Comparison of ENCODE assay signal across 41 cellular contexts in the genomic region with DNA sequence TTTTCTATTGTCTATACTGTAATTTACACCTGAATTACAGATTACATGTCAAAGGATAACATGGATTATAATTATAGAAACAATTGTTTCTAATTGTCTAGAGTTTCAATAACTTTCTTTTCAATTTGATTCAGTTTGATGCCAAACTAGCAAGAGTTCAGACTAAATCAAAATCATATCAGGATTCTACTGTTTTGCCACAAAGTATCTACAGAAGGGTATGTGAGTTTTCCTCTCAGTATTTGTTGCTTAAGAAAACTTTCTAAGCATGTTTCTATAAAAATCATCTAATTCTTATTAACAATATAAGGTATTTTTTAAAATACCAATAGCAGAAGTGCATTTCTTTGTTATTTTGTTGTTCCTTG. TPM values are rescaled to one million over a fixed set of nuclear protein-coding genes. Genes with fewer than 3 reads are reported as not detected.
"Had no signal": no experiment of that assay in that cellular context is flagged by ENCODE, and none has a peak within 500 bp of the region (broad histone marks: within the 10 kb centered on the region; RNA-seq: fewer than 3 reads in every experiment).

No MANE protein-coding gene starts in this region.

- H3K27me3 Mint-ChIP-seq: activated naive CD4-positive, alpha-beta T cell treated with anti-CD3 and anti-CD28 coated beads, Interleukin-2, amount 10 ng/mL, durations not matched to agents 7 days and 5 days; activated naive CD4-positive, alpha-beta T cell treated with anti-CD3 and anti-CD28 coated beads, Interleukin-2, amount 50 U/mL, for 24 hours; activated naive CD8-positive, alpha-beta T cell; activated naive CD8-positive, alpha-beta T cell treated with anti-CD3 and anti-CD28 coated beads for 36 hours; activated naive CD8-positive, alpha-beta T cell treated with anti-CD3 and anti-CD28 coated beads, Interleukin-2, amount 10 ng/mL, durations not matched to agents 7 days and 5 days; activated naive CD8-positive, alpha-beta T cell treated with anti-CD3 and anti-CD28 coated beads, Interleukin-2, amount 50 U/mL, for 24 hours; activated T-cell treated with anti-CD3 and anti-CD28 coated beads, Interleukin-2, amount 50 U/mL, for 24 hours; activated T-helper 17 cell treated with anti-CD3 and anti-CD28 coated beads, Interleukin-2, amount 50 U/mL, for 72 hours; brain; central memory CD8-positive, alpha-beta T cell had no signal

- H3K4me3 Mint-ChIP-seq: activated naive CD4-positive, alpha-beta T cell treated with anti-CD3 and anti-CD28 coated beads for 36 hours; activated naive CD4-positive, alpha-beta T cell treated with anti-CD3 and anti-CD28 coated beads, Interleukin-2, amount 10 ng/mL, durations not matched to agents 7 days and 5 days; activated naive CD4-positive, alpha-beta T cell treated with anti-CD3 and anti-CD28 coated beads, Interleukin-2, amount 50 U/mL, for 24 hours; activated naive CD8-positive, alpha-beta T cell; activated naive CD8-positive, alpha-beta T cell treated with anti-CD3 and anti-CD28 coated beads for 36 hours; activated naive CD8-positive, alpha-beta T cell treated with anti-CD3 and anti-CD28 coated beads, Interleukin-2, amount 10 ng/mL, durations not matched to agents 7 days and 5 days; activated naive CD8-positive, alpha-beta T cell treated with anti-CD3 and anti-CD28 coated beads, Interleukin-2, amount 50 U/mL, for 24 hours; activated T-cell treated with anti-CD3 and anti-CD28 coated beads, Interleukin-2, amount 50 U/mL, for 24 hours; activated T-cell treated with anti-CD3 and anti-CD28 coated beads, Interleukin-2, amount 50 U/mL, for 4 hours; activated T-cell treated with anti-CD3 and anti-CD28 coated beads, Interleukin-2, amount 50 U/mL, for 72 hours; activated T-helper 1 cell treated with anti-CD3 and anti-CD28 coated beads, Interleukin-12 subunit alpha, Interleukin-12 subunit beta, Interleukin-2, Interleukin-4 antibody, amounts not matched to agents 30 ng/mL and 10 ng/mL and 1 ng/mL, durations not matched to agents 14 hours and 24 hours and 36 hours; activated T-helper 17 cell treated with anti-CD3 and anti-CD28 coated beads, Interleukin-2, amount 50 U/mL, for 72 hours; brain; central memory CD8-positive, alpha-beta T cell had no signal

- DNase-seq: activated effector memory CD4-positive, alpha-beta T cell treated with anti-CD3 and anti-CD28 coated beads, Interleukin-2, amount 50 U/mL, for 16 hours; activated effector memory CD4-positive, alpha-beta T cell treated with Interleukin-2 at 50 U/mL for 16 hours; activated gamma-delta T cell; activated gamma-delta T cell treated with Interleukin-2 at 50 U/mL for 16 hours; activated naive CD4-positive, alpha-beta T cell; activated naive CD4-positive, alpha-beta T cell treated with anti-CD3 and anti-CD28 coated beads for 36 hours; activated naive CD4-positive, alpha-beta T cell treated with anti-CD3 and anti-CD28 coated beads, Interleukin-2, amount 10 ng/mL, durations not matched to agents 7 days and 5 days; activated naive CD4-positive, alpha-beta T cell treated with anti-CD3 and anti-CD28 coated beads, Interleukin-2, amount 50 U/mL, for 16 hours; activated naive CD4-positive, alpha-beta T cell treated with Interleukin-2 at 50 U/mL for 16 hours; activated naive CD8-positive, alpha-beta T cell treated with anti-CD3 and anti-CD28 coated beads for 36 hours; activated naive CD8-positive, alpha-beta T cell treated with anti-CD3 and anti-CD28 coated beads, Interleukin-2, amount 10 ng/mL, durations not matched to agents 7 days and 5 days; activated naive CD8-positive, alpha-beta T cell treated with anti-CD3 and anti-CD28 coated beads, Interleukin-2, amount 50 U/mL, for 24 hours; activated T-cell treated with anti-CD3 and anti-CD28 coated beads, Interleukin-2, amount 50 U/mL, for 1 hour; activated T-cell treated with anti-CD3 and anti-CD28 coated beads, Interleukin-2, amount 50 U/mL, for 24 hours; activated T-cell treated with anti-CD3 and anti-CD28 coated beads, Interleukin-2, amount 50 U/mL, for 4 hours; activated T-cell treated with anti-CD3 and anti-CD28 coated beads, Interleukin-2, amount 50 U/mL, for 48 hours; activated T-cell treated with anti-CD3 and anti-CD28 coated beads, Interleukin-2, amount 50 U/mL, for 72 hours; adrenal gland; amniotic stem cell; amygdala; anterior cingulate cortex; aorta; body of pancreas; brain microvascular endothelial cell; caudate nucleus; central memory CD4-positive, alpha-beta T cell; cerebellar nuclear complex had no signal

- H3K36me3 Mint-ChIP-seq: activated naive CD4-positive, alpha-beta T cell treated with anti-CD3 and anti-CD28 coated beads, Interleukin-2, amount 10 ng/mL, durations not matched to agents 7 days and 5 days had no signal

- H3K4me3 ChIP-seq: adrenal gland, ascending aorta, body of pancreas, breast epithelium, cardiac muscle cell had no signal

- H3K4me1 ChIP-seq: adrenal gland, ascending aorta, body of pancreas, breast epithelium had no signal

- H3K4me1 Mint-ChIP-seq: activated naive CD4-positive, alpha-beta T cell treated with anti-CD3 and anti-CD28 coated beads, Interleukin-2, amount 10 ng/mL, durations not matched to agents 7 days and 5 days; activated naive CD4-positive, alpha-beta T cell treated with anti-CD3 and anti-CD28 coated beads, Interleukin-2, amount 50 U/mL, for 24 hours; activated naive CD8-positive, alpha-beta T cell treated with anti-CD3 and anti-CD28 coated beads for 36 hours; activated naive CD8-positive, alpha-beta T cell treated with anti-CD3 and anti-CD28 coated beads, Interleukin-2, amount 10 ng/mL, durations not matched to agents 7 days and 5 days; activated naive CD8-positive, alpha-beta T cell treated with anti-CD3 and anti-CD28 coated beads, Interleukin-2, amount 50 U/mL, for 24 hours; activated T-helper 17 cell treated with anti-CD3 and anti-CD28 coated beads, Interleukin-2, amount 50 U/mL, for 72 hours; brain; central memory CD8-positive, alpha-beta T cell had no signal

- H3K27ac Mint-ChIP-seq: activated naive CD4-positive, alpha-beta T cell treated with anti-CD3 and anti-CD28 coated beads for 36 hours; activated naive CD4-positive, alpha-beta T cell treated with anti-CD3 and anti-CD28 coated beads, Interleukin-2, amount 10 ng/mL, durations not matched to agents 7 days and 5 days; activated naive CD4-positive, alpha-beta T cell treated with anti-CD3 and anti-CD28 coated beads, Interleukin-2, amount 50 U/mL, for 24 hours; activated naive CD4-positive, alpha-beta T cell treated with anti-CD3 and anti-CD28 coated beads, Interleukin-2, amount 50 U/mL, for 72 hours; activated naive CD8-positive, alpha-beta T cell; activated naive CD8-positive, alpha-beta T cell treated with anti-CD3 and anti-CD28 coated beads for 36 hours; activated naive CD8-positive, alpha-beta T cell treated with anti-CD3 and anti-CD28 coated beads, Interleukin-2, amount 10 ng/mL, durations not matched to agents 7 days and 5 days; activated naive CD8-positive, alpha-beta T cell treated with anti-CD3 and anti-CD28 coated beads, Interleukin-2, amount 50 U/mL, for 24 hours; activated T-cell treated with anti-CD3 and anti-CD28 coated beads, Interleukin-2, amount 50 U/mL, for 24 hours; activated T-cell treated with anti-CD3 and anti-CD28 coated beads, Interleukin-2, amount 50 U/mL, for 72 hours; activated T-helper 1 cell treated with anti-CD3 and anti-CD28 coated beads, Interleukin-12 subunit alpha, Interleukin-12 subunit beta, Interleukin-2, Interleukin-4 antibody, amounts not matched to agents 30 ng/mL and 10 ng/mL and 1 ng/mL, durations not matched to agents 14 hours and 24 hours and 36 hours; activated T-helper 17 cell treated with anti-CD3 and anti-CD28 coated beads, Interleukin-2, amount 50 U/mL, for 72 hours; activated T-helper 2 cell treated with anti-CD3 and anti-CD28 coated beads, Interferon-gamma antibody, Interleukin-2, Interleukin-4, amounts not matched to agents 10 μg/mL and 5 μg/mL and 100 μg/mL, durations not matched to agents 14 hours and 24 hours and 36 hours; brain had no signal

- H3K9me3 ChIP-seq: adrenal gland, body of pancreas, breast epithelium had no signal

- H3K36me3 ChIP-seq: brain microvascular endothelial cell had no signal

- FAIRE-seq: astrocyte, bronchial epithelial cell had no signal

- H3K9me3 Mint-ChIP-seq: activated naive CD4-positive, alpha-beta T cell treated with anti-CD3 and anti-CD28 coated beads, Interleukin-2, amount 10 ng/mL, durations not matched to agents 7 days and 5 days; activated naive CD4-positive, alpha-beta T cell treated with anti-CD3 and anti-CD28 coated beads, Interleukin-2, amount 50 U/mL, for 24 hours; activated T-helper 1 cell treated with anti-CD3 and anti-CD28 coated beads, Interleukin-12 subunit alpha, Interleukin-12 subunit beta, Interleukin-2, Interleukin-4 antibody, amounts not matched to agents 30 ng/mL and 10 ng/mL and 1 ng/mL, durations not matched to agents 14 hours and 24 hours and 36 hours; activated T-helper 17 cell treated with anti-CD3 and anti-CD28 coated beads, Interleukin-2, amount 50 U/mL, for 72 hours; central memory CD8-positive, alpha-beta T cell had no signal

- H3K27me3 ChIP-seq: adrenal gland, ascending aorta, body of pancreas, brain microvascular endothelial cell, breast epithelium, cardiac muscle cell had no signal

- ATAC-seq: activated naive CD4-positive, alpha-beta T cell treated with anti-CD3 and anti-CD28 coated beads, Interleukin-2, amount 50 U/mL, for 72 hours; activated naive CD8-positive, alpha-beta T cell treated with anti-CD3 and anti-CD28 coated beads, Interleukin-2, amount 50 U/mL, for 24 hours; activated T-cell treated with anti-CD3 and anti-CD28 coated beads, Interleukin-2, amount 50 U/mL, for 4 hours; activated T-cell treated with anti-CD3 and anti-CD28 coated beads, Interleukin-2, amount 50 U/mL, for 72 hours; activated T-helper 17 cell treated with anti-CD3 and anti-CD28 coated beads, Interleukin-2, amount 50 U/mL, for 72 hours; body of pancreas had no signal

- H3K27ac ChIP-seq: adrenal gland, ascending aorta, body of pancreas, brain microvascular endothelial cell, breast epithelium, cardiac muscle cell had no signal

RNA-seq across cellular contexts. Expression of a gene that starts 12.5 kb away (rescaled TPM):
- total RNA-seq: activated naive CD4-positive, alpha-beta T cell treated with anti-CD3 and anti-CD28 coated beads for 36 hours; activated naive CD4-positive, alpha-beta T cell treated with anti-CD3 and anti-CD28 coated beads, Interleukin-2, amount 50 U/mL, for 72 hours; activated naive CD8-positive, alpha-beta T cell treated with anti-CD3 and anti-CD28 coated beads for 36 hours; activated T-helper 1 cell treated with anti-CD3 and anti-CD28 coated beads, Interleukin-12 subunit alpha, Interleukin-12 subunit beta, Interleukin-2, Interleukin-4 antibody, amounts not matched to agents 30 ng/mL and 10 ng/mL and 1 ng/mL, durations not matched to agents 14 hours and 24 hours and 36 hours; activated T-helper 17 cell treated with anti-CD3 and anti-CD28 coated beads, Interleukin-2, amount 50 U/mL, for 72 hours; activated T-helper 2 cell treated with anti-CD3 and anti-CD28 coated beads, Interferon-gamma antibody, Interleukin-2, Interleukin-4, amounts not matched to agents 10 μg/mL and 5 μg/mL and 100 μg/mL, durations not matched to agents 14 hours and 24 hours and 36 hours had no signal

RNA-seq across cellular contexts. Expression of a gene that starts 42.6 kb away (rescaled TPM):
- total RNA-seq: ascending aorta, chondrocyte had no signal
